Comparison of ENCODE assay signal across 8 cellular contexts in the genomic region with DNA sequence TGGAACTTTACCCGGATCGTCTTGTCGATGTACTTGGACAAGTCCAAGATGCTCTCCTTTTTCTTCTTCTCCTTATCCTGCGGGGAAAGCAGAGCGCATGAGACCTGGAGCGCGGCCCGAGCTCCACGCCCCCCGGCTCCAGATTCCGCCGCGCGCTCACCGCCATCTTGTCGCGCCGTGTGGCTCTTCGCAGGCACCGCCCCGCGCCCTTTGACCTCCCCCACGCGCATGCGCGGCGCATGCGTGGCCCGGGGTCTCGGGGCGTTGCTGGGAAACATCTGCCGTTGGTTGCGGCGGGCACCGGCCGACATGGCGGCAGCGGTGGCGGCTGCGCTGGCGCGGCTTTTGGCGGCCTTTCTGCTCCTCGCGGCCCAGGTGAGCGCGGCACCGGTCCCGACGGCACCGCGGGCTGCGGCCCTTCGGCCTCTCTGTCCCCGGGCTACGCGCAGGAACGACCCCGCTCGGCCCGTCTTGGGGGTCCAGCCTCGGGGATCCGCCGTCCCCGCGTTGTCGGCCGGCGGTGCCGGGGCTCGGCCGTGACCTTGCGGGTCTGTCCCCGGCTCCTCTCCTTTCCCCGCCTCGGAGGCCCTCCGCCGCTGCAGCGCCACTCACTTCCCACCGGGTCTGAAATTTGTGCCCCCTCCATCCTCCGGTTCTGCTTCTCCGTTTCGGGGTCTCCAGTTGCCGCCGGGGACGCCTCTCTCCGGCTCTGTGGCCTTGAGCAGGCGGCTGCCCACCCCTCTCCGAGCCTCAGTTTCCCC. TPM values are rescaled to one million over a fixed set of nuclear protein-coding genes. Genes with fewer than 3 reads are reported as not detected.
DNase-seq lines count a peak whose midpoint lies in the region; ATAC-seq, FAIRE-seq and TF ChIP-seq lines count a peak whose summit lies in the region.

A gene (minus strand): TSS at position 186 of the 761 bp plus-strand sequence. CDS start 20 bp downstream, at position 166.
A gene with protein sequence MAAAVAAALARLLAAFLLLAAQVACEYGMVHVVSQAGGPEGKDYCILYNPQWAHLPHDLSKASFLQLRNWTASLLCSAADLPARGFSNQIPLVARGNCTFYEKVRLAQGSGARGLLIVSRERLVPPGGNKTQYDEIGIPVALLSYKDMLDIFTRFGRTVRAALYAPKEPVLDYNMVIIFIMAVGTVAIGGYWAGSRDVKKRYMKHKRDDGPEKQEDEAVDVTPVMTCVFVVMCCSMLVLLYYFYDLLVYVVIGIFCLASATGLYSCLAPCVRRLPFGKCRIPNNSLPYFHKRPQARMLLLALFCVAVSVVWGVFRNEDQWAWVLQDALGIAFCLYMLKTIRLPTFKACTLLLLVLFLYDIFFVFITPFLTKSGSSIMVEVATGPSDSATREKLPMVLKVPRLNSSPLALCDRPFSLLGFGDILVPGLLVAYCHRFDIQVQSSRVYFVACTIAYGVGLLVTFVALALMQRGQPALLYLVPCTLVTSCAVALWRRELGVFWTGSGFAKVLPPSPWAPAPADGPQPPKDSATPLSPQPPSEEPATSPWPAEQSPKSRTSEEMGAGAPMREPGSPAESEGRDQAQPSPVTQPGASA (plus strand): TSS at position 284 of the 761 bp plus-strand sequence. CDS start 26 bp downstream, at position 310.

- peak; percentile 76 for ATAC-seq in HG02642 (IDR thresholded peaks at IDR 0.05; ENCODE audit: poor library complexity, unreplicated experiment)
- ATAC-seq in right cardiac atrium, result peak; percentile 92 to 93

- H3K36me3 Mint-ChIP-seq in T-helper 2 cell treated with Interferon-gamma antibody and Interleukin-4, amounts not matched to agents 5 μg/mL and 100 μg/mL, for 36 hours (ENCODE audit: low read depth), result peaks cover 28% of the 10 kb centered on the region

- no peak for TF ChIP-seq CTCF in ascending aorta (IDR thresholded peaks at IDR 0.05)

- no peaks in the 10 kb centered on the region for H3K27me3 Mint-ChIP-seq in T-helper 2 cell treated with Interferon-gamma antibody and Interleukin-4, amounts not matched to agents 5 μg/mL and 100 μg/mL, for 36 hours (ENCODE audit: low read depth)

- no peaks in the 10 kb centered on the region for H3K9me3 Mint-ChIP-seq in T-helper 2 cell treated with Interferon-gamma antibody and Interleukin-4, amounts not matched to agents 5 μg/mL and 100 μg/mL, for 36 hours

- peak within 1 kb of the TSS; percentile 48 to 64 for H3K27ac ChIP-seq in ascending aorta
- H3K27ac ChIP-seq in right cardiac atrium (ENCODE audit: low read length), result peak within 1 kb of the TSS; percentile 46

- H3K4me1 Mint-ChIP-seq in T-helper 2 cell treated with Interferon-gamma antibody and Interleukin-4, amounts not matched to agents 5 μg/mL and 100 μg/mL, for 36 hours (ENCODE audit: low read depth), result peaks cover 35% of the 10 kb centered on the region

- DNase-seq in GM04503 (ENCODE audit: low read depth), result peak; percentile 27
- peak; percentile 15 for DNase-seq in NCI-H146 treated with DMSO at 0.1 percent for 48 hours (lab: John Stamatoyannopoulos, UW; ENCODE audit: unreplicated experiment)
- DNase-seq in T-helper 2 cell treated with Interferon-gamma antibody and Interleukin-4, amounts not matched to agents 5 μg/mL and 100 μg/mL, for 36 hours (ENCODE audit: low spot score), result peak; percentile 92
- DNase-seq in ascending aorta (ENCODE audit: low spot score in 2 of 2), result peak; percentile 76 to 94
- DNase-seq in right cardiac atrium, result peak; percentile 91 to 97 (median 97)
- DNase-seq in putamen (ENCODE audit: low spot score), result peak; percentile 87
- peak; percentile 95 for DNase-seq in urothelium cell line (ENCODE audit: low spot score)

- under 1% methylated on average over 89 of the region's 89 CpGs for WGBS in right cardiac atrium

- H3K4me1 ChIP-seq in ascending aorta (peaks cover 2 to 34% of the 10 kb centered on the region in 2 donors), right cardiac atrium (ENCODE audit: control insufficient read depth, insufficient read depth, low read length) (peaks cover 5% of the 10 kb centered on the region)

- H3K27me3 ChIP-seq in ascending aorta, result no peaks in the 10 kb centered on the region
- H3K27me3 ChIP-seq in right cardiac atrium (ENCODE audit: control insufficient read depth, insufficient read depth), result no peaks in the 10 kb centered on the region

- intact Hi-C loops in ascending aorta (cut with DNase I) (loop anchor here (1.0 to 2.0 kb wide), 3 partner anchors 58 to 231 kb away; a partner anchor contains a TSS), right cardiac atrium (cut with DNase I) (loop anchor here in 1 of 4 donors (5.0 kb wide), 1 partner anchor 91 kb away; a partner anchor contains a TSS)

- H3K4me3 ChIP-seq in ascending aorta, result peak within 1 kb of the TSS; percentile 73 to 84
- H3K4me3 ChIP-seq in right cardiac atrium (ENCODE audit: low read length), result peak within 1 kb of the TSS; percentile 88

- H3K27ac Mint-ChIP-seq in T-helper 2 cell treated with Interferon-gamma antibody and Interleukin-4, amounts not matched to agents 5 μg/mL and 100 μg/mL, for 36 hours, result peak within 1 kb of the TSS; percentile 99

- H3K9me3 ChIP-seq in ascending aorta (no peaks in the 10 kb centered on the region), right cardiac atrium (ENCODE audit: control insufficient read depth, low read length) (no peaks in the 10 kb centered on the region)

- H3K36me3 ChIP-seq in ascending aorta, result peaks cover 7 to 14% of the 10 kb centered on the region in 2 donors

- no peak for FAIRE-seq in urothelium cell line (lab: Jason Lieb, UNC)

- H3K4me3 Mint-ChIP-seq in T-helper 2 cell treated with Interferon-gamma antibody and Interleukin-4, amounts not matched to agents 5 μg/mL and 100 μg/mL, for 36 hours, result peak within 1 kb of the TSS; percentile 99

RNA-seq across cellular contexts. Expression of the first gene that starts in this region (rescaled TPM):
- total RNA-seq in ascending aorta, result 31.4 TPM
- total RNA-seq in right cardiac atrium, result 10 to 100 TPM; 33.0 to 49.9 (median 41.4) TPM
- 123 TPM for polyA plus RNA-seq in right cardiac atrium

RNA-seq across cellular contexts. Expression of the second gene that starts in this region (rescaled TPM):
- 95.7 TPM for total RNA-seq in ascending aorta
- 10 to 100 TPM; 27.1 to 40.2 (median 31.8) TPM for total RNA-seq in right cardiac atrium
- polyA plus RNA-seq in right cardiac atrium, result 28.1 TPM

Comparison
In these comparisons a context has a peak if more than half of its experiments do, and no peak if none do; other contexts are left out.
1. Peak in every context shown above with its lines: DNase-seq, ATAC-seq, H3K4me3 ChIP-seq and H3K27ac ChIP-seq.
2. DNase-seq: peak in every context shown above with its lines; median percentile 97 in right cardiac atrium; 95 in urothelium cell line; 92 in T-helper 2 cell treated with Interferon-gamma antibody and Interleukin-4, amounts not matched to agents 5 μg/mL and 100 μg/mL, for 36 hours; 87 in putamen; 85 in ascending aorta; 27 in GM04503; 15 in NCI-H146 treated with DMSO at 0.1 percent for 48 hours.